In genomic region chr19:47417746-47418594, GRCh38 we compare ENCODE assay signal across 11 cellular contexts. TPM values are rescaled to one million over a fixed set of nuclear protein-coding genes. Genes with fewer than 3 reads are reported as not detected.
DNase-seq lines count a peak whose midpoint lies in the region; ATAC-seq, FAIRE-seq and TF ChIP-seq lines count a peak whose summit lies in the region.
"Had no signal": no experiment of that assay in that cellular context is flagged by ENCODE, and none has a peak within 500 bp of the region (broad histone marks: within the 10 kb centered on the region; RNA-seq: fewer than 3 reads in every experiment).

No MANE protein-coding gene starts in this region.

- no peaks in the 10 kb centered on the region for H3K9me2 ChIP-seq in PC-3 (replicated peaks; ENCODE audit: low read length)

- no peak overlapping the region for H3K4me2 ChIP-seq in PC-3 (ENCODE audit: low read length)

- H3K4me3 ChIP-seq in astrocyte of the cerebellum (ENCODE audit: low read depth, low read length), result peak overlapping the region; percentile 37
- H3K4me3 ChIP-seq in kidney (ENCODE audit: low read length in 2 of 2), result peak overlapping the region in 1 of 2 donors; percentile 17
- no peak overlapping the region for H3K4me3 ChIP-seq in PC-3 (ENCODE audit: low read length)

- FAIRE-seq in kidney (lab: Jason Lieb, UNC) (no peak), frontal cortex (lab: Jason Lieb, UNC) (no peak)

- intact Hi-C loops in kidney (cut with DNase I), result loop anchor here (10.0 kb wide), 1 partner anchor 123 kb away; no protein-coding TSS in a partner anchor
- intact Hi-C loops in PC-3 (cut with micrococcal nuclease), result no loop called here

- H3K9me3 Mint-ChIP-seq in activated naive CD8-positive, alpha-beta T cell (ENCODE audit: low read depth), result no peaks in the 10 kb centered on the region
- no peaks in the 10 kb centered on the region for H3K9me3 Mint-ChIP-seq in activated naive CD8-positive, alpha-beta T cell treated with anti-CD3 and anti-CD28 coated beads for 36 hours
- H3K9me3 Mint-ChIP-seq in type B pancreatic cell, result no peaks in the 10 kb centered on the region

- H3K27me3 ChIP-seq in PC-3 (ENCODE audit: low read length), result peaks cover 50% of the 10 kb centered on the region

- peak overlapping the region; percentile 65 for H3K4me3 Mint-ChIP-seq in activated naive CD8-positive, alpha-beta T cell
- H3K4me3 Mint-ChIP-seq in activated naive CD8-positive, alpha-beta T cell treated with anti-CD3 and anti-CD28 coated beads for 36 hours, result no peak overlapping the region
- peak overlapping the region; percentile 84 for H3K4me3 Mint-ChIP-seq in type B pancreatic cell
- H3K4me3 Mint-ChIP-seq: activated CD8-positive, alpha-beta T cell treated with anti-CD3 and anti-CD28 coated beads, Interleukin-2, amount 10 ng/mL, durations not matched to agents 7 days and 5 days had no signal

- no peak for DNase-seq in activated naive CD8-positive, alpha-beta T cell treated with anti-CD3 and anti-CD28 coated beads for 36 hours
- DNase-seq in astrocyte of the cerebellum (ENCODE audit: low read depth) (no peak), kidney (peak; percentile 65), type B pancreatic cell (ENCODE audit: extremely low spot score, unreplicated experiment) (no peak), PC-3 (no peak), frontal cortex (ENCODE audit: low spot score in 2 of 2) (no peak), HCEC 1CT (no peak)
- DNase-seq: activated CD8-positive, alpha-beta T cell treated with anti-CD3 and anti-CD28 coated beads, Interleukin-2, amount 10 ng/mL, durations not matched to agents 7 days and 5 days; DMS153; NCI-H1105 had no signal

- peaks cover 39% of the 10 kb centered on the region for H3K27me3 Mint-ChIP-seq in activated naive CD8-positive, alpha-beta T cell
- H3K27me3 Mint-ChIP-seq in activated naive CD8-positive, alpha-beta T cell treated with anti-CD3 and anti-CD28 coated beads for 36 hours, result peaks cover 91% of the 10 kb centered on the region
- H3K27me3 Mint-ChIP-seq in type B pancreatic cell, result peaks cover 65% of the 10 kb centered on the region

- CTCF ChIA-PET in PC-3 (lab: Charles Lee), result no interaction called here

- no peaks in the 10 kb centered on the region for H3K36me3 Mint-ChIP-seq in activated naive CD8-positive, alpha-beta T cell
- H3K36me3 Mint-ChIP-seq in activated naive CD8-positive, alpha-beta T cell treated with anti-CD3 and anti-CD28 coated beads for 36 hours, result no peaks in the 10 kb centered on the region
- H3K36me3 Mint-ChIP-seq in type B pancreatic cell, result peaks cover 5% of the 10 kb centered on the region

- ATAC-seq in PC-3, result no peak

- POLR2A ChIA-PET in PC-3 (lab: Charles Lee; ENCODE audit: unreplicated experiment), result no interaction called here

- H3K9me3 ChIP-seq in kidney (ENCODE audit: control insufficient read depth in 1 of 2, low read length in 2 of 2), result no peaks in the 10 kb centered on the region
- no peaks in the 10 kb centered on the region for H3K9me3 ChIP-seq in PC-3 (ENCODE audit: low read length)

- no peak overlapping the region for H2AFZ ChIP-seq in PC-3 (ENCODE audit: low read length)

- H4K20me1 ChIP-seq in PC-3 (ENCODE audit: low read length), result no peaks in the 10 kb centered on the region

- peak overlapping the region; percentile 13 for H3K27ac Mint-ChIP-seq in activated naive CD8-positive, alpha-beta T cell
- no peak overlapping the region for H3K27ac Mint-ChIP-seq in activated naive CD8-positive, alpha-beta T cell treated with anti-CD3 and anti-CD28 coated beads for 36 hours
- H3K27ac Mint-ChIP-seq in type B pancreatic cell, result peak overlapping the region; percentile 76
- H3K27ac Mint-ChIP-seq: activated CD8-positive, alpha-beta T cell treated with anti-CD3 and anti-CD28 coated beads, Interleukin-2, amount 10 ng/mL, durations not matched to agents 7 days and 5 days had no signal

- in situ Hi-C loops in astrocyte of the cerebellum (cut with HindIII; ENCODE audit: low sequenced_read_pairs), result no loop called here

- no TSS peak for BruUV-seq in PC-3 (replicated peaks; lab: Mats Ljungman, UMichigan)

- H3K4me1 ChIP-seq in kidney (ENCODE audit: control insufficient read depth in 1 of 2, insufficient read depth in 1 of 2, low read depth in 1 of 2, low read length in 2 of 2), result peaks cover 0 to 2% of the 10 kb centered on the region in 2 donors
- no peaks in the 10 kb centered on the region for H3K4me1 ChIP-seq in PC-3 (ENCODE audit: insufficient read depth, low read length)

- no peak for TF ChIP-seq CTCF in astrocyte of the cerebellum (IDR thresholded peaks at IDR 0.05; ENCODE audit: low read depth, low read length, missing control alignments)
- no peak for TF ChIP-seq CTCF in kidney (IDR thresholded peaks at IDR 0.05; ENCODE audit: borderline replicate concordance, extremely low read depth, insufficient read depth)
- TF ChIP-seq CTCF in type B pancreatic cell (conservative IDR thresholded peaks at IDR 0.05), result no peak
- TF ChIP-seq CTCF in PC-3 (conservative IDR thresholded peaks at IDR 0.05; ENCODE audit: low read depth, low read length), result no peak

- H3K4me1 Mint-ChIP-seq in activated naive CD8-positive, alpha-beta T cell (ENCODE audit: low read depth), result peaks cover 36% of the 10 kb centered on the region
- H3K4me1 Mint-ChIP-seq in activated naive CD8-positive, alpha-beta T cell treated with anti-CD3 and anti-CD28 coated beads for 36 hours, result peaks cover 17% of the 10 kb centered on the region
- peaks cover 29% of the 10 kb centered on the region for H3K4me1 Mint-ChIP-seq in type B pancreatic cell (ENCODE audit: unreplicated experiment)

- H3K36me3 ChIP-seq in kidney (ENCODE audit: control insufficient read depth in 1 of 2, insufficient read depth in 2 of 2, low read length in 2 of 2) (no peaks in the 10 kb centered on the region), PC-3 (ENCODE audit: low read depth, low read length) (no peaks in the 10 kb centered on the region)

- H3F3A ChIP-seq in PC-3 (ENCODE audit: low read length, unreplicated experiment), result no peaks in the 10 kb centered on the region

- no peaks in the 10 kb centered on the region for H3K79me2 ChIP-seq in PC-3 (ENCODE audit: low read length)

- H3K9ac ChIP-seq in kidney (ENCODE audit: low read length in 2 of 2), result no peak overlapping the region
- no peak overlapping the region for H3K9ac ChIP-seq in PC-3 (ENCODE audit: low read length)

- H3K27ac ChIP-seq in kidney (ENCODE audit: low read depth in 2 of 2, low read length in 2 of 2) (no peak overlapping the region), PC-3 (ENCODE audit: low read length) (no peak overlapping the region)

RNA-seq across cellular contexts. Expression of gene MEIS3, which starts 1.4 kb away (rescaled TPM):
- not detected for total RNA-seq in activated naive CD8-positive, alpha-beta T cell treated with anti-CD3 and anti-CD28 coated beads for 36 hours
- 7.6 TPM for total RNA-seq in kidney
- polyA plus RNA-seq in kidney (ENCODE audit: insufficient read depth, low read depth, low replicate concordance), result 3.8 TPM
- total RNA-seq in type B pancreatic cell (ENCODE audit: low replicate concordance), result 29.2 and 43.2 TPM in 2 replicates
- total RNA-seq in PC-3 (2014; rRNA removed), result 0.75 and 1.3 TPM in 2 replicates
- 104 TPM for total RNA-seq in frontal cortex
- total RNA-seq: activated CD8-positive, alpha-beta T cell treated with anti-CD3 and anti-CD28 coated beads, Interleukin-2, amount 10 ng/mL, durations not matched to agents 7 days and 5 days had no signal

RNA-seq across cellular contexts. Expression of gene SLC8A2, which starts 53.7 kb away (rescaled TPM):
- total RNA-seq in activated naive CD8-positive, alpha-beta T cell treated with anti-CD3 and anti-CD28 coated beads for 36 hours, result under 1 TPM; 0.37 to 0.38 TPM
- total RNA-seq in kidney, result 0.94 TPM
- not detected for polyA plus RNA-seq in kidney (ENCODE audit: insufficient read depth, low read depth, low replicate concordance)
- total RNA-seq in type B pancreatic cell (ENCODE audit: low replicate concordance), result 1.2 and 1.3 TPM in 2 replicates
- 0.33 TPM in 1 of 2 replicates, not detected in the other for total RNA-seq in PC-3 (2014; rRNA removed)
- total RNA-seq in frontal cortex, result 25.3 TPM

Comparison
In these comparisons a context has a peak if more than half of its experiments do, and no peak if none do; other contexts are left out.
1. RNA of gene SLC8A2, which starts 53.7 kb away (total RNA-seq): 25.3 TPM in frontal cortex (single experiment); 1.2 to 1.3 TPM in type B pancreatic cell, 0.94 TPM in kidney (single experiment), 0.37 to 0.38 TPM in activated naive CD8-positive, alpha-beta T cell treated with anti-CD3 and anti-CD28 coated beads for 36 hours and 0.33 TPM in PC-3; every median in the first group is over 10 times any median in the second.